1 cellular context compared by ENCODE assay signal in genomic region chr16:21554795-21555585, GRCh38.
TF ChIP-seq lines count a peak whose summit lies in the region.

No MANE protein-coding gene starts in this region.

TF ChIP-seq in HepG2, 621 proteins besides CTCF, POLR2A, EP300 and RAD21 (continued from another document and continues in another):
- TF ChIP-seq HBP1 (CRISPR knock-in tag; IDR thresholded peaks at IDR 0.05; ENCODE audit: low read depth), result peak; percentile 98
- TF ChIP-seq CC2D1A (CRISPR knock-in tag; IDR thresholded peaks at IDR 0.05), result 0 out of 2 replicates have a peak, but pooled peaks have one; percentile 24
- no peak; the same call in 1 of the 2 replicates for TF ChIP-seq ZNF253 (CRISPR knock-in tag; IDR thresholded peaks at IDR 0.05; ENCODE audit: borderline replicate concordance)
- peak; percentile 77; the same call in 1 of the 2 replicates for TF ChIP-seq ZNF547 (CRISPR knock-in tag; IDR thresholded peaks at IDR 0.05)
- TF ChIP-seq ATF4 (CRISPR knock-in tag; IDR thresholded peaks at IDR 0.05), result no peak
- TF ChIP-seq ZNF432 (CRISPR knock-in tag; IDR thresholded peaks at IDR 0.05; ENCODE audit: borderline replicate concordance), result no peak
- no peak for TF ChIP-seq FOXP1 (IDR thresholded peaks at IDR 0.05)
- TF ChIP-seq FOXP1 (CRISPR knock-in tag; IDR thresholded peaks at IDR 0.05), result no peak
- TF ChIP-seq ZNF589 (CRISPR knock-in tag; conservative IDR thresholded peaks at IDR 0.05), result no peak
- peak; percentile 97; the same call in 1 of the 2 replicates for TF ChIP-seq ZNF580 (CRISPR knock-in tag; IDR thresholded peaks at IDR 0.05; ENCODE audit: borderline replicate concordance, low read depth)
- TF ChIP-seq ZNF598 (CRISPR knock-in tag; IDR thresholded peaks at IDR 0.05; ENCODE audit: borderline replicate concordance), result peak; percentile 98
- peak; percentile 25 for TF ChIP-seq CBX1 (IDR thresholded peaks at IDR 0.05; ENCODE audit: low read depth)
- TF ChIP-seq PRPF4 (IDR thresholded peaks at IDR 0.05; ENCODE audit: low read depth, low read length, poor library complexity, severe bottlenecking), result peak; percentile 95
- 0 out of 2 replicates have a peak, but pooled peaks have one; percentile 42 for TF ChIP-seq ZNF468 (CRISPR knock-in tag; IDR thresholded peaks at IDR 0.05)
- peak; percentile 92 for TF ChIP-seq ZNF709 (CRISPR knock-in tag; IDR thresholded peaks at IDR 0.05)
- TF ChIP-seq MTA1 (CRISPR knock-in tag; IDR thresholded peaks at IDR 0.05; ENCODE audit: borderline replicate concordance), result peak; percentile 97
- TF ChIP-seq GABPB1 (CRISPR knock-in tag; IDR thresholded peaks at IDR 0.05), result peak; percentile 83
- TF ChIP-seq TBX2 (CRISPR knock-in tag; IDR thresholded peaks at IDR 0.05; ENCODE audit: borderline replicate concordance), result peak; percentile 92
- TF ChIP-seq NFRKB (IDR thresholded peaks at IDR 0.05), result no peak
- TF ChIP-seq CBX5 (CRISPR knock-in tag; IDR thresholded peaks at IDR 0.05; ENCODE audit: borderline replicate concordance), result peak; percentile 87; the same call in 1 of the 2 replicates
- TF ChIP-seq TIGD3 (CRISPR knock-in tag; IDR thresholded peaks at IDR 0.05; ENCODE audit: borderline replicate concordance), result peak; percentile 34; the same call in 1 of the 2 replicates
- no peak for TF ChIP-seq GATA4 (IDR thresholded peaks at IDR 0.05; ENCODE audit: borderline replicate concordance, low read depth)
- TF ChIP-seq ZNF275 (CRISPR knock-in tag; IDR thresholded peaks at IDR 0.05; ENCODE audit: borderline replicate concordance), result peak; percentile 77; the same call in 1 of the 2 replicates
- peak; percentile 97 for TF ChIP-seq ZSCAN31 (CRISPR knock-in tag; IDR thresholded peaks at IDR 0.05; ENCODE audit: low read depth)
- peak; percentile 80 for TF ChIP-seq GATAD2A (CRISPR knock-in tag; IDR thresholded peaks at IDR 0.05)
- no peak for TF ChIP-seq FOSL1 (CRISPR knock-in tag; IDR thresholded peaks at IDR 0.05; ENCODE audit: borderline replicate concordance)
- TF ChIP-seq ETS1 (CRISPR knock-in tag; IDR thresholded peaks at IDR 0.05), result no peak; the same call in 1 of the 2 replicates
- TF ChIP-seq ZNF224 (CRISPR knock-in tag; IDR thresholded peaks at IDR 0.05), result peak; percentile 84
- peak; percentile 78; the same call in 1 of the 2 replicates for TF ChIP-seq ZHX1 (CRISPR knock-in tag; IDR thresholded peaks at IDR 0.05; ENCODE audit: low read depth)
- no peak for TF ChIP-seq CCDC6 (CRISPR knock-in tag; IDR thresholded peaks at IDR 0.05)
- 0 out of 2 replicates have a peak, but pooled peaks have one; percentile 91 for TF ChIP-seq ZNF556 (CRISPR knock-in tag; IDR thresholded peaks at IDR 0.05; ENCODE audit: borderline replicate concordance)
- 0 out of 2 replicates have a peak, but pooled peaks have one; percentile 16 for TF ChIP-seq ZNF546 (CRISPR knock-in tag; conservative IDR thresholded peaks at IDR 0.05)
- TF ChIP-seq ZSCAN29 (CRISPR knock-in tag; conservative IDR thresholded peaks at IDR 0.05), result peak; percentile 87; the same call in 1 of the 2 replicates
- peak; percentile 47; the same call in 1 of the 2 replicates for TF ChIP-seq ZNF749 (CRISPR knock-in tag; IDR thresholded peaks at IDR 0.05; ENCODE audit: borderline replicate concordance)
- no peak for TF ChIP-seq KDM5A (IDR thresholded peaks at IDR 0.05; ENCODE audit: borderline replicate concordance, low read length)
- TF ChIP-seq CEBPB (IDR thresholded peaks at IDR 0.05; ENCODE audit: borderline replicate concordance, low read depth, low read length), result no peak
- peak; percentile 94 for TF ChIP-seq ZNF883 (CRISPR knock-in tag; IDR thresholded peaks at IDR 0.05; ENCODE audit: not compliant biosample characterization)
- TF ChIP-seq EZH2 (conservative IDR thresholded peaks at IDR 0.05; ENCODE audit: low read depth, low read length), result peak; percentile 77; the same call in 1 of the 2 replicates
- no peak for TF ChIP-seq CERS6 (CRISPR knock-in tag; IDR thresholded peaks at IDR 0.05)
- TF ChIP-seq U2AF1 (optimal IDR thresholded peaks at IDR 0.05; ENCODE audit: low read depth, low read length), result peak; percentile 71
- TF ChIP-seq WIZ (CRISPR knock-in tag; IDR thresholded peaks at IDR 0.05), result peak; percentile 90; the same call in 1 of the 2 replicates
- TF ChIP-seq JUNB (CRISPR knock-in tag; IDR thresholded peaks at IDR 0.05; ENCODE audit: borderline replicate concordance), result no peak
- peak; percentile 94 for TF ChIP-seq TMF1 (CRISPR knock-in tag; IDR thresholded peaks at IDR 0.05; ENCODE audit: low read depth)
- no peak for TF ChIP-seq ZNF383 (CRISPR knock-in tag; IDR thresholded peaks at IDR 0.05; ENCODE audit: borderline replicate concordance)
- TF ChIP-seq TSC22D2 (CRISPR knock-in tag; IDR thresholded peaks at IDR 0.05; ENCODE audit: borderline replicate concordance), result peak; percentile 98; the same call in 1 of the 2 replicates
- TF ChIP-seq ZMAT5 (CRISPR knock-in tag; IDR thresholded peaks at IDR 0.05; ENCODE audit: borderline replicate concordance, low read depth), result no peak
- TF ChIP-seq ZNF576 (CRISPR knock-in tag; IDR thresholded peaks at IDR 0.05), result peak; percentile 69; the same call in 1 of the 2 replicates
- no peak for TF ChIP-seq SOX6 (IDR thresholded peaks at IDR 0.05)
- TF ChIP-seq SOX6 (CRISPR knock-in tag; IDR thresholded peaks at IDR 0.05), result peak; percentile 85
- TF ChIP-seq ZNF772 (CRISPR knock-in tag; IDR thresholded peaks at IDR 0.05), result peak; percentile 96
- 0 out of 2 replicates have a peak, but pooled peaks have one; percentile 19 for TF ChIP-seq DDIT3 (CRISPR knock-in tag; IDR thresholded peaks at IDR 0.05)
- no peak for TF ChIP-seq RFX5 (IDR thresholded peaks at IDR 0.05; ENCODE audit: low read depth, low read length)
- TF ChIP-seq ZNF687 (CRISPR knock-in tag; IDR thresholded peaks at IDR 0.05), result peak; percentile 91
- TF ChIP-seq ZSCAN21 (CRISPR knock-in tag; IDR thresholded peaks at IDR 0.05; ENCODE audit: borderline replicate concordance), result peak; percentile 91; the same call in 1 of the 2 replicates
